21 cellular contexts compared by ENCODE assay signal in genomic region chr11:94140154-94140655, GRCh38.
"Had no signal": no experiment of that assay in that cellular context is flagged by ENCODE, and none has a peak within 500 bp of the region (broad histone marks: within the 10 kb centered on the region; RNA-seq: fewer than 3 reads in every experiment).

No MANE protein-coding gene starts in this region.

- H3K27ac ChIP-seq: cardiac muscle cell, hepatocyte, parathyroid adenoma, VCaP had no signal

- H3K9me3 ChIP-seq: tibial nerve had no signal

- ATAC-seq: activated CD4-positive, CD25-positive, alpha-beta regulatory T cell treated with anti-CD3 and anti-CD28 coated beads, Interleukin-2, amount 50 U/mL, for 24 hours; activated CD8-positive, alpha-beta memory T cell treated with anti-CD3 and anti-CD28 coated beads, Interleukin-2, amount 10 ng/mL, durations not matched to agents 7 days and 5 days; activated CD8-positive, alpha-beta T cell treated with anti-CD3 and anti-CD28 coated beads for 36 hours; left ventricle myocardium superior; right cardiac atrium had no signal

- H3K4me3 ChIP-seq: cardiac muscle cell, hepatocyte, tibial nerve had no signal

- DNase-seq: activated CD4-positive, alpha-beta T cell treated with anti-CD3 and anti-CD28 coated beads, Interleukin-2, amount 10 ng/mL, durations not matched to agents 24 days and 14 days; activated CD8-positive, alpha-beta memory T cell treated with anti-CD3 and anti-CD28 coated beads, Interleukin-2, amount 10 ng/mL, durations not matched to agents 7 days and 5 days; activated CD8-positive, alpha-beta T cell treated with anti-CD3 and anti-CD28 coated beads for 36 hours; activated effector memory CD4-positive, alpha-beta T cell treated with anti-CD3 and anti-CD28 coated beads, Interleukin-2, amount 50 U/mL, for 16 hours; activated naive CD4-positive, alpha-beta T cell treated with anti-CD3 and anti-CD28 coated beads, Interleukin-2, amount 10 ng/mL, durations not matched to agents 7 days and 5 days; activated T-cell treated with anti-CD3 and anti-CD28 coated beads for 4 hours; amygdala; effector CD4-positive, alpha-beta T cell; left ventricle myocardium superior; mammary epithelial cell; nucleus accumbens; stimulated activated CD4-positive, alpha-beta T cell treated with anti-CD3 and anti-CD28 coated beads, Interleukin-12 subunit alpha, Interleukin-12 subunit beta, amount 100 ng/mL, for 4 hours; stimulated activated CD4-positive, alpha-beta T cell treated with anti-CD3 and anti-CD28 coated beads, Interleukin-4, amount 100 ng/mL, for 4 hours; substantia nigra had no signal

- H3K9ac ChIP-seq: parathyroid adenoma had no signal

- H2AFZ ChIP-seq: hepatocyte, parathyroid adenoma had no signal

- H3K36me3 ChIP-seq: cardiac muscle cell, tibial nerve had no signal

- H3K4me2 ChIP-seq: hepatocyte had no signal

- H3K79me2 ChIP-seq: parathyroid adenoma had no signal

- H3K27me3 ChIP-seq: cardiac muscle cell, hepatocyte, tibial nerve had no signal

- H3K4me1 ChIP-seq: parathyroid adenoma had no signal
